Comparison of ENCODE assay signal across 5 cellular contexts in the genomic region with DNA sequence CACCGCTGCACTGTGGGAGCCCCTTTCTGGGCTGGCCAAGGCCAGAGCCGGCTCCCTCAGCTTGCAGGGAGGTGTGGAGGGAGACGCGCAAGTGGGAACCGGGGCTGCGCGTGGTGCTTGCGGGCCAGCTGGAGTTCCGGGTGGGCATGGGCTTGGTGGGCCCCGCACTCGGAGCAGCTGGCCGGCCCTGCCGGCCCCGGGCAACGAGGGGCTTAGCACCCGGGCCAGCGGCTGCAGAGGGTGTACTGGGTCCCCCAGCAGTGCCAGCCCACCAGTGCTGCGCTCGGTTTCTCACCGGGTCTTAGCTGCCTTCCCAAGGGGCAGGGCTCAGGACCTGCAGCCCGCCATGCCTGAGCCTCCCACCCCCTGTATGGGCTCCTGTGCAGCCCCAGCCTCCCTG. TPM values are rescaled to one million over a fixed set of nuclear protein-coding genes. Genes with fewer than 3 reads are reported as not detected.
"Had no signal": no experiment of that assay in that cellular context is flagged by ENCODE, and none has a peak within 500 bp of the region (broad histone marks: within the 10 kb centered on the region; RNA-seq: fewer than 3 reads in every experiment).

No MANE protein-coding gene starts in this region.

RNA-seq across cellular contexts. Expression of a gene that starts 47.9 kb away (rescaled TPM):
- total RNA-seq: stomach, subcutaneous adipose tissue, thoracic aorta, upper lobe of right lung, urinary bladder had no signal
- polyA plus RNA-seq: stomach had no signal
